In the genomic region with DNA sequence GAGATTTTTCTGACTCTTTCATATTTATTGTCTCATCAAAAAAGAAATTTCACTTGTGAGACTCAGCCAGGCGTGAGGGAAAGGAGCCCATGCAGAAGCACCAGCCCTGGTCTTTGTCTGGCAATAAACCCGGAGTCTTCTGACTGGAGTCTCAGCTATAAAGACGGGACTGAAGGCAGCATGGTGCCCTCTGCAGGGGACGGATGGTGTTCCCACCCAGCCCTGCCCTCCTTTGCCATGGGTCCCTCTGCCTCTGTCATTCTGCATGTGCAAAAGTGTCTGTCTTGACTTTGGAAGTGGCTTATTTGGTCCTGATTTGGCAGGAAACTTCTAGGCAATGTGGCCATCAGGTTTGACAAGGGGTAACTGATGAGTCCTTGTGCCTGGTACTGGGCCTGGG, we compare ENCODE assay signal across 1 cellular context.
TF ChIP-seq lines count a peak whose summit lies in the region.

No MANE protein-coding gene starts in this region.

TF ChIP-seq in endothelial cell of umbilical vein, 7 proteins besides CTCF, POLR2A, EP300 and RAD21 (continued from another document):
- TF ChIP-seq, protein P1, sequence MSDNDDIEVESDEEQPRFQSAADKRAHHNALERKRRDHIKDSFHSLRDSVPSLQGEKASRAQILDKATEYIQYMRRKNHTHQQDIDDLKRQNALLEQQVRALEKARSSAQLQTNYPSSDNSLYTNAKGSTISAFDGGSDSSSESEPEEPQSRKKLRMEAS (IDR thresholded peaks at IDR 0.05; ENCODE audit: insufficient read depth, insufficient read length) = no peak
- TF ChIP-seq JUN (IDR thresholded peaks at IDR 0.05; ENCODE audit: borderline replicate concordance, insufficient read depth, insufficient read length, low read depth) (no peak), FOS (IDR thresholded peaks at IDR 0.05; ENCODE audit: borderline replicate concordance, insufficient read depth, low read length) (no peak)
